21 cellular contexts compared by ENCODE assay signal in genomic region chr6:152859225-152859624, GRCh38.
DNase-seq lines count a peak whose midpoint lies in the region; ATAC-seq and TF ChIP-seq lines count a peak whose summit lies in the region.
"Had no signal": no experiment of that assay in that cellular context is flagged by ENCODE, and none has a peak within 500 bp of the region (broad histone marks: within the 10 kb centered on the region; RNA-seq: fewer than 3 reads in every experiment).

No MANE protein-coding gene starts in this region.

- H3K27me3 ChIP-seq in parathyroid adenoma (ENCODE audit: control insufficient read depth, insufficient read depth, low read length) (no peaks in the 10 kb centered on the region), GM23248 (replicated peaks; ENCODE audit: insufficient read depth) (peaks cover 13% of the 10 kb centered on the region; the same call in 1 of the 2 replicates)
- H3K27me3 ChIP-seq: right atrium auricular region had no signal

- H3K9me3 ChIP-seq in parathyroid adenoma (ENCODE audit: control insufficient read depth, low read length) (no peaks in the 10 kb centered on the region), GM23248 (ENCODE audit: low read depth) (no peaks in the 10 kb centered on the region)
- H3K9me3 ChIP-seq: right atrium auricular region had no signal

- no peak for TF ChIP-seq CTCF in parathyroid adenoma (IDR thresholded peaks at IDR 0.05)

- H3K9ac ChIP-seq in parathyroid adenoma, result no peak overlapping the region
- H3K9ac ChIP-seq in GM23248, result no peak overlapping the region

- H3K4me3 ChIP-seq in parathyroid adenoma (ENCODE audit: low read depth, low read length), result no peak overlapping the region
- no peak overlapping the region for H3K4me3 ChIP-seq in GM23248
- H3K4me3 ChIP-seq: GM23338, right atrium auricular region had no signal

- H3K36me3 ChIP-seq in parathyroid adenoma (ENCODE audit: control insufficient read depth, insufficient read depth, low read length) (no peaks in the 10 kb centered on the region), GM23248 (ENCODE audit: low read depth) (no peaks in the 10 kb centered on the region)
- H3K36me3 ChIP-seq: right atrium auricular region had no signal

- H3K4me2 ChIP-seq in parathyroid adenoma (ENCODE audit: low read length), result no peak overlapping the region
- H3K4me2 ChIP-seq in GM23248 (ENCODE audit: unreplicated experiment), result no peak overlapping the region
- H3K4me2 ChIP-seq: GM23338 had no signal

- H3K9me2 ChIP-seq in GM23248 (ENCODE audit: insufficient read depth), result no peaks in the 10 kb centered on the region

- no peaks in the 10 kb centered on the region for H3K4me1 ChIP-seq in parathyroid adenoma
- H3K4me1 ChIP-seq in GM23248 (ENCODE audit: insufficient read depth), result no peaks in the 10 kb centered on the region
- H3K4me1 ChIP-seq: right atrium auricular region had no signal

- H3K79me2 ChIP-seq in parathyroid adenoma (no peaks in the 10 kb centered on the region), GM23248 (ENCODE audit: insufficient read depth) (no peaks in the 10 kb centered on the region)

- H3F3A ChIP-seq in GM23248 (ENCODE audit: insufficient read depth), result no peaks in the 10 kb centered on the region

- in situ Hi-C loops in SK-MEL-5 (cut with HindIII; ENCODE audit: low pct_unique_long_range_greater_than_20kb, low sequenced_read_pairs) (no loop called here), GM23248 (cut with MboI) (no loop called here)

- H4K20me1 ChIP-seq in GM23248 (ENCODE audit: insufficient read depth), result no peaks in the 10 kb centered on the region

- H3K27ac ChIP-seq in parathyroid adenoma (no peak overlapping the region), GM23248 (no peak overlapping the region)
- H3K27ac ChIP-seq: right atrium auricular region had no signal

- H2AFZ ChIP-seq in parathyroid adenoma (peak overlapping the region; percentile 18), GM23248 (no peak overlapping the region)
- H2AFZ ChIP-seq: GM23338 had no signal

- peak; percentile 57 for ATAC-seq in HG03432 (IDR thresholded peaks at IDR 0.05; ENCODE audit: unreplicated experiment)
- ATAC-seq: activated T-cell treated with anti-CD3 and anti-CD28 coated beads, Interleukin-2, amount 50 U/mL, for 4 hours; esophagus mucosa; GM23338 had no signal

- WGBS in GM23248 (ENCODE audit: low coverage in 1 of 2, low lambda C conversion rate in 2 of 2, missing lambda C conversion rate in 2 of 2), 2 experiments, result 33 to 34% methylated on average over 6 of the region's 6 CpGs

- DNase-seq in NOMO-1 treated with DMSO at 0.1 percent for 48 hours (lab: John Stamatoyannopoulos, UW; ENCODE audit: unreplicated experiment) (peak; percentile 15), NOMO-1 (lab: John Stamatoyannopoulos, UW; ENCODE audit: unreplicated experiment in 2 of 2) (no peak), SK-MEL-5 (ENCODE audit: low read depth, low spot score) (peak; percentile 46), GM23248 (no peak), GDM1 (lab: John Stamatoyannopoulos, UW) (no peak), NCI-H1930 (lab: John Stamatoyannopoulos, UW) (no peak)
- DNase-seq: 8988T; activated CD8-positive, alpha-beta memory T cell treated with anti-CD3 and anti-CD28 coated beads for 24 hours; activated naive CD4-positive, alpha-beta T cell treated with anti-CD3 and anti-CD28 coated beads, Interleukin-2, amount 10 ng/mL, durations not matched to agents 7 days and 5 days; activated T-cell treated with anti-CD3 and anti-CD28 coated beads, Interleukin-2, amount 50 U/mL, for 4 hours; COR-L47; effector CD8-positive, alpha-beta T cell; kidney glomerular epithelial cell; NCI-H187; NCI-H774; occipital lobe had no signal

Comparison
In these comparisons a context has a peak if more than half of its experiments do, and no peak if none do; other contexts are left out.
1. DNase-seq: peak in NOMO-1 treated with DMSO at 0.1 percent for 48 hours (single experiment) and SK-MEL-5 (single experiment); none in NOMO-1 (0 of 2), GM23248 (single experiment), GDM1 (single experiment) and NCI-H1930 (0 of 2).